Comparison of ENCODE assay signal across 1 cellular context in the genomic region with DNA sequence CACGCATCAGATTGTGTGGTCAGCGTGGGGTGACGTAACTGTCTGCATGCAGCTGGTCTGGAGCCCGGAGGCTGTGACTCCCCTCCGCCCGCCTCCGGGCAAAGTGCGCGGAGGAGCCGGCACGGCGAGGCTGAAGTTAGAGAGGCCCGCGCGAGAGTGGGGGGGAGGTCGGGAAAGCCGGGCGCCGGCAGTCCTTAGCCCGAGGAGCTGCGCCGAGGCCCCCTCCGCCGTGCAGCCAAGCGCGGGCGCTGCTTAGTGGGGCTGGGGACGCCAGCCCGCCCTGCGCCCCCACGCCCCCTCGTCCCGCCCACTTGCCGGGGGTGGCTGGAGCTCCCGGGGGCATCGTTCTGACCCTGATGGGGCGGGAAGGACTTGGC.
TF ChIP-seq lines count a peak whose summit lies in the region.

No MANE protein-coding gene starts in this region.

TF ChIP-seq in HepG2, 621 proteins besides CTCF, POLR2A, EP300 and RAD21 (continued from another document and continues in another):
- TF ChIP-seq ZNF275 (CRISPR knock-in tag; IDR thresholded peaks at IDR 0.05; ENCODE audit: borderline replicate concordance), result peak; percentile 82
- no peak for TF ChIP-seq TP53 (CRISPR knock-in tag; conservative IDR thresholded peaks at IDR 0.05)
- peak; percentile 48 for TF ChIP-seq ASH2L (IDR thresholded peaks at IDR 0.05; ENCODE audit: insufficient read length, low read depth, low read length)
- TF ChIP-seq, protein P1, sequence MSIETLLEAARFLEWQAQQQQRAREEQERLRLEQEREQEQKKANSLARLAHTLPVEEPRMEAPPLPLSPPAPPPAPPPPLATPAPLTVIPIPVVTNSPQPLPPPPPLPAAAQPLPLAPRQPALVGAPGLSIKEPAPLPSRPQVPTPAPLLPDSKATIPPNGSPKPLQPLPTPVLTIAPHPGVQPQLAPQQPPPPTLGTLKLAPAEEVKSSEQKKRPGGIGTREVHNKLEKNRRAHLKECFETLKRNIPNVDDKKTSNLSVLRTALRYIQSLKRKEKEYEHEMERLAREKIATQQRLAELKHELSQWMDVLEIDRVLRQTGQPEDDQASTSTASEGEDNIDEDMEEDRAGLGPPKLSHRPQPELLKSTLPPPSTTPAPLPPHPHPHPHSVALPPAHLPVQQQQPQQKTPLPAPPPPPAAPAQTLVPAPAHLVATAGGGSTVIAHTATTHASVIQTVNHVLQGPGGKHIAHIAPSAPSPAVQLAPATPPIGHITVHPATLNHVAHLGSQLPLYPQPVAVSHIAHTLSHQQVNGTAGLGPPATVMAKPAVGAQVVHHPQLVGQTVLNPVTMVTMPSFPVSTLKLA (IDR thresholded peaks at IDR 0.05), result 0 out of 2 replicates have a peak, but pooled peaks have one; percentile 12
- no peak for TF ChIP-seq ZNF609 (CRISPR knock-in tag; IDR thresholded peaks at IDR 0.05; ENCODE audit: borderline replicate concordance)
- no peak for TF ChIP-seq RBM22 (optimal IDR thresholded peaks at IDR 0.05; ENCODE audit: low read length)
- TF ChIP-seq ZNF891 (CRISPR knock-in tag; IDR thresholded peaks at IDR 0.05), result no peak; the same call in 1 of the 2 replicates
- TF ChIP-seq ZNF33B (CRISPR knock-in tag; IDR thresholded peaks at IDR 0.05), result peak; percentile 83; the same call in 1 of the 2 replicates
- no peak for TF ChIP-seq TCF12 (IDR thresholded peaks at IDR 0.05)
- TF ChIP-seq TCF12 (CRISPR knock-in tag; IDR thresholded peaks at IDR 0.05), result peak; percentile 76
- peak; percentile 21; the same call in 1 of the 2 replicates for TF ChIP-seq POLR2G (IDR thresholded peaks at IDR 0.05; ENCODE audit: low read depth, low read length)
- 0 out of 2 replicates have a peak, but pooled peaks have one; percentile 54 for TF ChIP-seq ZSCAN30 (CRISPR knock-in tag; IDR thresholded peaks at IDR 0.05)
- TF ChIP-seq ZBTB4 (CRISPR knock-in tag; IDR thresholded peaks at IDR 0.05; ENCODE audit: borderline replicate concordance), result no peak
- peak; percentile 14; the same call in 1 of the 2 replicates for TF ChIP-seq RXRB (CRISPR knock-in tag; IDR thresholded peaks at IDR 0.05; ENCODE audit: borderline replicate concordance)
- TF ChIP-seq ZNF331 (CRISPR knock-in tag; IDR thresholded peaks at IDR 0.05), result peak; percentile 15; the same call in 1 of the 2 replicates
- TF ChIP-seq EEA1 (CRISPR knock-in tag; IDR thresholded peaks at IDR 0.05; ENCODE audit: borderline replicate concordance), result peak; percentile 90
- no peak for TF ChIP-seq TCF7 (IDR thresholded peaks at IDR 0.05; ENCODE audit: low read depth)
- no peak for TF ChIP-seq PRDM10 (CRISPR knock-in tag; IDR thresholded peaks at IDR 0.05; ENCODE audit: low read depth)
- TF ChIP-seq, protein P2, sequence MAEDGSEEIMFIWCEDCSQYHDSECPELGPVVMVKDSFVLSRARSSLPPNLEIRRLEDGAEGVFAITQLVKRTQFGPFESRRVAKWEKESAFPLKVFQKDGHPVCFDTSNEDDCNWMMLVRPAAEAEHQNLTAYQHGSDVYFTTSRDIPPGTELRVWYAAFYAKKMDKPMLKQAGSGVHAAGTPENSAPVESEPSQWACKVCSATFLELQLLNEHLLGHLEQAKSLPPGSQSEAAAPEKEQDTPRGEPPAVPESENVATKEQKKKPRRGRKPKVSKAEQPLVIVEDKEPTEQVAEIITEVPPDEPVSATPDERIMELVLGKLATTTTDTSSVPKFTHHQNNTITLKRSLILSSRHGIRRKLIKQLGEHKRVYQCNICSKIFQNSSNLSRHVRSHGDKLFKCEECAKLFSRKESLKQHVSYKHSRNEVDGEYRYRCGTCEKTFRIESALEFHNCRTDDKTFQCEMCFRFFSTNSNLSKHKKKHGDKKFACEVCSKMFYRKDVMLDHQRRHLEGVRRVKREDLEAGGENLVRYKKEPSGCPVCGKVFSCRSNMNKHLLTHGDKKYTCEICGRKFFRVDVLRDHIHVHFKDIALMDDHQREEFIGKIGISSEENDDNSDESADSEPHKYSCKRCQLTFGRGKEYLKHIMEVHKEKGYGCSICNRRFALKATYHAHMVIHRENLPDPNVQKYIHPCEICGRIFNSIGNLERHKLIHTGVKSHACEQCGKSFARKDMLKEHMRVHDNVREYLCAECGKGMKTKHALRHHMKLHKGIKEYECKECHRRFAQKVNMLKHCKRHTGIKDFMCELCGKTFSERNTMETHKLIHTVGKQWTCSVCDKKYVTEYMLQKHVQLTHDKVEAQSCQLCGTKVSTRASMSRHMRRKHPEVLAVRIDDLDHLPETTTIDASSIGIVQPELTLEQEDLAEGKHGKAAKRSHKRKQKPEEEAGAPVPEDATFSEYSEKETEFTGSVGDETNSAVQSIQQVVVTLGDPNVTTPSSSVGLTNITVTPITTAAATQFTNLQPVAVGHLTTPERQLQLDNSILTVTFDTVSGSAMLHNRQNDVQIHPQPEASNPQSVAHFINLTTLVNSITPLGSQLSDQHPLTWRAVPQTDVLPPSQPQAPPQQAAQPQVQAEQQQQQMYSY (CRISPR knock-in tag; IDR thresholded peaks at IDR 0.05), result peak; percentile 82; the same call in 1 of the 2 replicates
- TF ChIP-seq CBX1 (IDR thresholded peaks at IDR 0.05; ENCODE audit: low read depth), result no peak
- peak; percentile 67; the same call in 1 of the 2 replicates for TF ChIP-seq DMAP1 (CRISPR knock-in tag; IDR thresholded peaks at IDR 0.05)
- TF ChIP-seq ZNF557 (CRISPR knock-in tag; IDR thresholded peaks at IDR 0.05), result no peak
- TF ChIP-seq, protein P3, sequence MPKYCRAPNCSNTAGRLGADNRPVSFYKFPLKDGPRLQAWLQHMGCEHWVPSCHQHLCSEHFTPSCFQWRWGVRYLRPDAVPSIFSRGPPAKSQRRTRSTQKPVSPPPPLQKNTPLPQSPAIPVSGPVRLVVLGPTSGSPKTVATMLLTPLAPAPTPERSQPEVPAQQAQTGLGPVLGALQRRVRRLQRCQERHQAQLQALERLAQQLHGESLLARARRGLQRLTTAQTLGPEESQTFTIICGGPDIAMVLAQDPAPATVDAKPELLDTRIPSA (CRISPR knock-in tag; IDR thresholded peaks at IDR 0.05; ENCODE audit: borderline replicate concordance), result no peak
- TF ChIP-seq NKX3-1 (CRISPR knock-in tag; IDR thresholded peaks at IDR 0.05), result 0 out of 2 replicates have a peak, but pooled peaks have one; percentile 22
- TF ChIP-seq ZNF263 (CRISPR knock-in tag; IDR thresholded peaks at IDR 0.05), result 0 out of 2 replicates have a peak, but pooled peaks have one; percentile 9
- TF ChIP-seq, protein P4, sequence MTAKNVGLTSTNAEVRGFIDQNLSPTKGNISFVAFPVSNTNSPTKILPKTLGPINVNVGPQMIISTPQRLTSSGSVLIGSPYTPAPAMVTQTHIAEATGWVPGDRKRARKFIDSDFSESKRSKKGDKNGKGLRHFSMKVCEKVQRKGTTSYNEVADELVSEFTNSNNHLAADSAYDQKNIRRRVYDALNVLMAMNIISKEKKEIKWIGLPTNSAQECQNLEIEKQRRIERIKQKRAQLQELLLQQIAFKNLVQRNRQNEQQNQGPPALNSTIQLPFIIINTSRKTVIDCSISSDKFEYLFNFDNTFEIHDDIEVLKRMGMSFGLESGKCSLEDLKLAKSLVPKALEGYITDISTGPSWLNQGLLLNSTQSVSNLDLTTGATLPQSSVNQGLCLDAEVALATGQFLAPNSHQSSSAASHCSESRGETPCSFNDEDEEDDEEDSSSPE (CRISPR knock-in tag; IDR thresholded peaks at IDR 0.05), result peak; percentile 51
- TF ChIP-seq MTF2 (CRISPR knock-in tag; IDR thresholded peaks at IDR 0.05; ENCODE audit: borderline replicate concordance), result no peak; the same call in 1 of the 2 replicates
- TF ChIP-seq ZNF121 (CRISPR knock-in tag; IDR thresholded peaks at IDR 0.05), result 0 out of 2 replicates have a peak, but pooled peaks have one; percentile 3
- TF ChIP-seq ZNF550 (CRISPR knock-in tag; IDR thresholded peaks at IDR 0.05; ENCODE audit: borderline replicate concordance), result no peak
- no peak for TF ChIP-seq NR1H2 (CRISPR knock-in tag; IDR thresholded peaks at IDR 0.05; ENCODE audit: borderline replicate concordance, low read depth)
- 0 out of 2 replicates have a peak, but pooled peaks have one; percentile 41 for TF ChIP-seq SIN3A (IDR thresholded peaks at IDR 0.05; ENCODE audit: borderline replicate concordance, low read depth, low read length)
- TF ChIP-seq, protein P5, sequence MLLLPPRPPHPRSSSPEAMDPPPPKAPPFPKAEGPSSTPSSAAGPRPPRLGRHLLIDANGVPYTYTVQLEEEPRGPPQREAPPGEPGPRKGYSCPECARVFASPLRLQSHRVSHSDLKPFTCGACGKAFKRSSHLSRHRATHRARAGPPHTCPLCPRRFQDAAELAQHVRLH (CRISPR knock-in tag; IDR thresholded peaks at IDR 0.05; ENCODE audit: borderline replicate concordance, low read depth), result peak; percentile 44; the same call in 1 of the 2 replicates
